ENCODE assay signal across 1 cellular context in the genomic region with DNA sequence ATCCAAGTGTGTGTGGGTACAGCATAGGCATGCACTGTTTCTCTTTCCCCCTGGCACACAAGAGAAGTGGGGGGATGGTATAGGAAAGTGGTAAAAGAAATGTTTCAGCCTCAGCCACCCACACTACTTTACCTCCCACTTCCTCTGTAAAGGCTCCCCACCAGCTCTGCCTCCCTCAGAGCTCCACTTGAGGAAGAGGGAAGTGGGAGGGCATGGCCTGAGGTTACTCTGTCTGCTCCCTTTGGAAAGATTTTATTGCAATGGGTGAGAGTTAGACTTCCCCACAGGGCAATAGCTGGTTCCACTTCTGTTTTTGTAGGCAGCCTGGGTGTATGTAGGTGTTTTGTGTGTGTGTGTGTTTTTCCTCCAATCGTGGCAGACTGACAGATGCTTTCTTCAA.
TF ChIP-seq lines count a peak whose summit lies in the region.

No MANE protein-coding gene starts in this region.

TF ChIP-seq in GM12878, 131 proteins besides CTCF, POLR2A, EP300 and RAD21 (continued from another document and continues in another):
- TF ChIP-seq, protein P1, sequence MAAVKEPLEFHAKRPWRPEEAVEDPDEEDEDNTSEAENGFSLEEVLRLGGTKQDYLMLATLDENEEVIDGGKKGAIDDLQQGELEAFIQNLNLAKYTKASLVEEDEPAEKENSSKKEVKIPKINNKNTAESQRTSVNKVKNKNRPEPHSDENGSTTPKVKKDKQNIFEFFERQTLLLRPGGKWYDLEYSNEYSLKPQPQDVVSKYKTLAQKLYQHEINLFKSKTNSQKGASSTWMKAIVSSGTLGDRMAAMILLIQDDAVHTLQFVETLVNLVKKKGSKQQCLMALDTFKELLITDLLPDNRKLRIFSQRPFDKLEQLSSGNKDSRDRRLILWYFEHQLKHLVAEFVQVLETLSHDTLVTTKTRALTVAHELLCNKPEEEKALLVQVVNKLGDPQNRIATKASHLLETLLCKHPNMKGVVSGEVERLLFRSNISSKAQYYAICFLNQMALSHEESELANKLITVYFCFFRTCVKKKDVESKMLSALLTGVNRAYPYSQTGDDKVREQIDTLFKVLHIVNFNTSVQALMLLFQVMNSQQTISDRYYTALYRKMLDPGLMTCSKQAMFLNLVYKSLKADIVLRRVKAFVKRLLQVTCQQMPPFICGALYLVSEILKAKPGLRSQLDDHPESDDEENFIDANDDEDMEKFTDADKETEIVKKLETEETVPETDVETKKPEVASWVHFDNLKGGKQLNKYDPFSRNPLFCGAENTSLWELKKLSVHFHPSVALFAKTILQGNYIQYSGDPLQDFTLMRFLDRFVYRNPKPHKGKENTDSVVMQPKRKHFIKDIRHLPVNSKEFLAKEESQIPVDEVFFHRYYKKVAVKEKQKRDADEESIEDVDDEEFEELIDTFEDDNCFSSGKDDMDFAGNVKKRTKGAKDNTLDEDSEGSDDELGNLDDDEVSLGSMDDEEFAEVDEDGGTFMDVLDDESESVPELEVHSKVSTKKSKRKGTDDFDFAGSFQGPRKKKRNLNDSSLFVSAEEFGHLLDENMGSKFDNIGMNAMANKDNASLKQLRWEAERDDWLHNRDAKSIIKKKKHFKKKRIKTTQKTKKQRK (IDR thresholded peaks at IDR 0.05; ENCODE audit: low read depth, low read length) = no peak
- TF ChIP-seq DPF2 (IDR thresholded peaks at IDR 0.05) (0 out of 2 replicates have a peak, but pooled peaks have one; percentile 64), ATF7 (IDR thresholded peaks at IDR 0.05; ENCODE audit: low read depth) (0 out of 2 replicates have a peak, but pooled peaks have one; percentile 29), PML (IDR thresholded peaks at IDR 0.05; ENCODE audit: low read length) (0 out of 2 replicates have a peak, but pooled peaks have one; percentile 35), CHD1 (IDR thresholded peaks at IDR 0.05; ENCODE audit: low read depth, low read length) (no peak), IKZF2 (IDR thresholded peaks at IDR 0.05) (peak; percentile 81 to 85; a peak in 3 of 4 replicates), SREBF1 (IDR thresholded peaks at IDR 0.05; ENCODE audit: low read length) (no peak), CBX5 (IDR thresholded peaks at IDR 0.05; ENCODE audit: low read depth) (0 out of 2 replicates have a peak, but pooled peaks have one; percentile 37), IKZF1 (conservative IDR thresholded peaks at IDR 0.05) (peak; percentile 91), PAX5 (IDR thresholded peaks at IDR 0.05; ENCODE audit: borderline replicate concordance, low read depth, low read length) (no peak), SPI1 (IDR thresholded peaks at IDR 0.05; ENCODE audit: borderline replicate concordance, insufficient read depth, low read depth, low read length) (peak; percentile 90), TBL1XR1 (IDR thresholded peaks at IDR 0.05; ENCODE audit: low read depth, low read length) (no peak), NBN (IDR thresholded peaks at IDR 0.05) (0 out of 2 replicates have a peak, but pooled peaks have one; percentile 42), ZNF24 (IDR thresholded peaks at IDR 0.05) (no peak), NR2C2 (IDR thresholded peaks at IDR 0.05; ENCODE audit: borderline replicate concordance, control insufficient read depth, insufficient read length, low read depth) (no peak), ZBED1 (IDR thresholded peaks at IDR 0.05; ENCODE audit: borderline replicate concordance) (no peak), MEF2B (IDR thresholded peaks at IDR 0.05; ENCODE audit: partially characterized antibody, poor library complexity, severe bottlenecking) (no peak), FOXM1 (IDR thresholded peaks at IDR 0.05; ENCODE audit: low read depth, low read length) (no peak), RUNX3 (IDR thresholded peaks at IDR 0.05; ENCODE audit: low read length) (peak; percentile 62), IRF4 (IDR thresholded peaks at IDR 0.05; ENCODE audit: low read depth, low read length) (no peak), EGR1 (IDR thresholded peaks at IDR 0.05; ENCODE audit: borderline replicate concordance in 1 of 2, low read depth in 2 of 2, low read length in 2 of 2) (0 out of 3 replicates have a peak, but pooled peaks of 1 of the 2 experiments have one; percentile 20), MTA2 (IDR thresholded peaks at IDR 0.05; ENCODE audit: low read depth) (0 out of 2 replicates have a peak, but pooled peaks have one; percentile 13), ZNF274 (IDR thresholded peaks at IDR 0.05; ENCODE audit: insufficient read depth, insufficient read length) (no peak), CBX3 (IDR thresholded peaks at IDR 0.05; ENCODE audit: borderline replicate concordance, low read depth) (no peak), POLR2AphosphoS2 (IDR thresholded peaks at IDR 0.05; ENCODE audit: low read depth, low read length) (no peak), NFIC (IDR thresholded peaks at IDR 0.05; ENCODE audit: low read depth, low read length) (no peak), HDAC2 (IDR thresholded peaks at IDR 0.05) (no peak)
- TF ChIP-seq, protein P2, sequence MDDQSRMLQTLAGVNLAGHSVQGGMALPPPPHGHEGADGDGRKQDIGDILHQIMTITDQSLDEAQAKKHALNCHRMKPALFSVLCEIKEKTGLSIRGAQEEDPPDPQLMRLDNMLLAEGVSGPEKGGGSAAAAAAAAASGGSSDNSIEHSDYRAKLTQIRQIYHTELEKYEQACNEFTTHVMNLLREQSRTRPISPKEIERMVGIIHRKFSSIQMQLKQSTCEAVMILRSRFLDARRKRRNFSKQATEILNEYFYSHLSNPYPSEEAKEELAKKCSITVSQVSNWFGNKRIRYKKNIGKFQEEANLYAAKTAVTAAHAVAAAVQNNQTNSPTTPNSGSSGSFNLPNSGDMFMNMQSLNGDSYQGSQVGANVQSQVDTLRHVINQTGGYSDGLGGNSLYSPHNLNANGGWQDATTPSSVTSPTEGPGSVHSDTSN (IDR thresholded peaks at IDR 0.05; ENCODE audit: insufficient replicate concordance, low read depth, low read length) = no peak
- TF ChIP-seq, protein P3, sequence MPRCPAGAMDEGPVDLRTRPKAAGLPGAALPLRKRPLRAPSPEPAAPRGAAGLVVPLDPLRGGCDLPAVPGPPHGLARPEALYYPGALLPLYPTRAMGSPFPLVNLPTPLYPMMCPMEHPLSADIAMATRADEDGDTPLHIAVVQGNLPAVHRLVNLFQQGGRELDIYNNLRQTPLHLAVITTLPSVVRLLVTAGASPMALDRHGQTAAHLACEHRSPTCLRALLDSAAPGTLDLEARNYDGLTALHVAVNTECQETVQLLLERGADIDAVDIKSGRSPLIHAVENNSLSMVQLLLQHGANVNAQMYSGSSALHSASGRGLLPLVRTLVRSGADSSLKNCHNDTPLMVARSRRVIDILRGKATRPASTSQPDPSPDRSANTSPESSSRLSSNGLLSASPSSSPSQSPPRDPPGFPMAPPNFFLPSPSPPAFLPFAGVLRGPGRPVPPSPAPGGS (IDR thresholded peaks at IDR 0.05; ENCODE audit: borderline replicate concordance, insufficient read depth, low read depth, low read length, poor library complexity, severe bottlenecking) = no peak
- TF ChIP-seq, protein P4, sequence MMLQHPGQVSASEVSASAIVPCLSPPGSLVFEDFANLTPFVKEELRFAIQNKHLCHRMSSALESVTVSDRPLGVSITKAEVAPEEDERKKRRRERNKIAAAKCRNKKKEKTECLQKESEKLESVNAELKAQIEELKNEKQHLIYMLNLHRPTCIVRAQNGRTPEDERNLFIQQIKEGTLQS (IDR thresholded peaks at IDR 0.05; ENCODE audit: borderline replicate concordance, extremely low read depth, low read depth, low read length) = no peak
- TF ChIP-seq, protein P5, sequence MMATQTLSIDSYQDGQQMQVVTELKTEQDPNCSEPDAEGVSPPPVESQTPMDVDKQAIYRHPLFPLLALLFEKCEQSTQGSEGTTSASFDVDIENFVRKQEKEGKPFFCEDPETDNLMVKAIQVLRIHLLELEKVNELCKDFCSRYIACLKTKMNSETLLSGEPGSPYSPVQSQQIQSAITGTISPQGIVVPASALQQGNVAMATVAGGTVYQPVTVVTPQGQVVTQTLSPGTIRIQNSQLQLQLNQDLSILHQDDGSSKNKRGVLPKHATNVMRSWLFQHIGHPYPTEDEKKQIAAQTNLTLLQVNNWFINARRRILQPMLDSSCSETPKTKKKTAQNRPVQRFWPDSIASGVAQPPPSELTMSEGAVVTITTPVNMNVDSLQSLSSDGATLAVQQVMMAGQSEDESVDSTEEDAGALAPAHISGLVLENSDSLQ (IDR thresholded peaks at IDR 0.05) = peak; percentile 41; the same call in 1 of the 2 replicates
- TF ChIP-seq, protein P6, sequence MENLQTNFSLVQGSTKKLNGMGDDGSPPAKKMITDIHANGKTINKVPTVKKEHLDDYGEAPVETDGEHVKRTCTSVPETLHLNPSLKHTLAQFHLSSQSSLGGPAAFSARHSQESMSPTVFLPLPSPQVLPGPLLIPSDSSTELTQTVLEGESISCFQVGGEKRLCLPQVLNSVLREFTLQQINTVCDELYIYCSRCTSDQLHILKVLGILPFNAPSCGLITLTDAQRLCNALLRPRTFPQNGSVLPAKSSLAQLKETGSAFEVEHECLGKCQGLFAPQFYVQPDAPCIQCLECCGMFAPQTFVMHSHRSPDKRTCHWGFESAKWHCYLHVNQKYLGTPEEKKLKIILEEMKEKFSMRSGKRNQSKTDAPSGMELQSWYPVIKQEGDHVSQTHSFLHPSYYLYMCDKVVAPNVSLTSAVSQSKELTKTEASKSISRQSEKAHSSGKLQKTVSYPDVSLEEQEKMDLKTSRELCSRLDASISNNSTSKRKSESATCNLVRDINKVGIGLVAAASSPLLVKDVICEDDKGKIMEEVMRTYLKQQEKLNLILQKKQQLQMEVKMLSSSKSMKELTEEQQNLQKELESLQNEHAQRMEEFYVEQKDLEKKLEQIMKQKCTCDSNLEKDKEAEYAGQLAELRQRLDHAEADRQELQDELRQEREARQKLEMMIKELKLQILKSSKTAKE (IDR thresholded peaks at IDR 0.05; ENCODE audit: low read depth, poor library complexity, severe bottlenecking) = no peak
- TF ChIP-seq, protein P7, sequence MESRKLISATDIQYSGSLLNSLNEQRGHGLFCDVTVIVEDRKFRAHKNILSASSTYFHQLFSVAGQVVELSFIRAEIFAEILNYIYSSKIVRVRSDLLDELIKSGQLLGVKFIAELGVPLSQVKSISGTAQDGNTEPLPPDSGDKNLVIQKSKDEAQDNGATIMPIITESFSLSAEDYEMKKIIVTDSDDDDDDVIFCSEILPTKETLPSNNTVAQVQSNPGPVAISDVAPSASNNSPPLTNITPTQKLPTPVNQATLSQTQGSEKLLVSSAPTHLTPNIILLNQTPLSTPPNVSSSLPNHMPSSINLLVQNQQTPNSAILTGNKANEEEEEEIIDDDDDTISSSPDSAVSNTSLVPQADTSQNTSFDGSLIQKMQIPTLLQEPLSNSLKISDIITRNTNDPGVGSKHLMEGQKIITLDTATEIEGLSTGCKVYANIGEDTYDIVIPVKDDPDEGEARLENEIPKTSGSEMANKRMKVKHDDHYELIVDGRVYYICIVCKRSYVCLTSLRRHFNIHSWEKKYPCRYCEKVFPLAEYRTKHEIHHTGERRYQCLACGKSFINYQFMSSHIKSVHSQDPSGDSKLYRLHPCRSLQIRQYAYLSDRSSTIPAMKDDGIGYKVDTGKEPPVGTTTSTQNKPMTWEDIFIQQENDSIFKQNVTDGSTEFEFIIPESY (IDR thresholded peaks at IDR 0.05) = no peak
- TF ChIP-seq, protein P8, sequence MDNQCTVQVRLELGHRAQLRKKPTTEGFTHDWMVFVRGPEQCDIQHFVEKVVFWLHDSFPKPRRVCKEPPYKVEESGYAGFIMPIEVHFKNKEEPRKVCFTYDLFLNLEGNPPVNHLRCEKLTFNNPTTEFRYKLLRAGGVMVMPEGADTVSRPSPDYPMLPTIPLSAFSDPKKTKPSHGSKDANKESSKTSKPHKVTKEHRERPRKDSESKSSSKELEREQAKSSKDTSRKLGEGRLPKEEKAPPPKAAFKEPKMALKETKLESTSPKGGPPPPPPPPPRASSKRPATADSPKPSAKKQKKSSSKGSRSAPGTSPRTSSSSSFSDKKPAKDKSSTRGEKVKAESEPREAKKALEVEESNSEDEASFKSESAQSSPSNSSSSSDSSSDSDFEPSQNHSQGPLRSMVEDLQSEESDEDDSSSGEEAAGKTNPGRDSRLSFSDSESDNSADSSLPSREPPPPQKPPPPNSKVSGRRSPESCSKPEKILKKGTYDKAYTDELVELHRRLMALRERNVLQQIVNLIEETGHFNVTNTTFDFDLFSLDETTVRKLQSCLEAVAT (IDR thresholded peaks at IDR 0.05) = no peak
- TF ChIP-seq, protein P9, sequence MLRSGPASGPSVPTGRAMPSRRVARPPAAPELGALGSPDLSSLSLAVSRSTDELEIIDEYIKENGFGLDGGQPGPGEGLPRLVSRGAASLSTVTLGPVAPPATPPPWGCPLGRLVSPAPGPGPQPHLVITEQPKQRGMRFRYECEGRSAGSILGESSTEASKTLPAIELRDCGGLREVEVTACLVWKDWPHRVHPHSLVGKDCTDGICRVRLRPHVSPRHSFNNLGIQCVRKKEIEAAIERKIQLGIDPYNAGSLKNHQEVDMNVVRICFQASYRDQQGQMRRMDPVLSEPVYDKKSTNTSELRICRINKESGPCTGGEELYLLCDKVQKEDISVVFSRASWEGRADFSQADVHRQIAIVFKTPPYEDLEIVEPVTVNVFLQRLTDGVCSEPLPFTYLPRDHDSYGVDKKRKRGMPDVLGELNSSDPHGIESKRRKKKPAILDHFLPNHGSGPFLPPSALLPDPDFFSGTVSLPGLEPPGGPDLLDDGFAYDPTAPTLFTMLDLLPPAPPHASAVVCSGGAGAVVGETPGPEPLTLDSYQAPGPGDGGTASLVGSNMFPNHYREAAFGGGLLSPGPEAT (IDR thresholded peaks at IDR 0.05; ENCODE audit: low read depth) = peak; percentile 68; the same call in 1 of the 2 replicates
- TF ChIP-seq, protein P10, sequence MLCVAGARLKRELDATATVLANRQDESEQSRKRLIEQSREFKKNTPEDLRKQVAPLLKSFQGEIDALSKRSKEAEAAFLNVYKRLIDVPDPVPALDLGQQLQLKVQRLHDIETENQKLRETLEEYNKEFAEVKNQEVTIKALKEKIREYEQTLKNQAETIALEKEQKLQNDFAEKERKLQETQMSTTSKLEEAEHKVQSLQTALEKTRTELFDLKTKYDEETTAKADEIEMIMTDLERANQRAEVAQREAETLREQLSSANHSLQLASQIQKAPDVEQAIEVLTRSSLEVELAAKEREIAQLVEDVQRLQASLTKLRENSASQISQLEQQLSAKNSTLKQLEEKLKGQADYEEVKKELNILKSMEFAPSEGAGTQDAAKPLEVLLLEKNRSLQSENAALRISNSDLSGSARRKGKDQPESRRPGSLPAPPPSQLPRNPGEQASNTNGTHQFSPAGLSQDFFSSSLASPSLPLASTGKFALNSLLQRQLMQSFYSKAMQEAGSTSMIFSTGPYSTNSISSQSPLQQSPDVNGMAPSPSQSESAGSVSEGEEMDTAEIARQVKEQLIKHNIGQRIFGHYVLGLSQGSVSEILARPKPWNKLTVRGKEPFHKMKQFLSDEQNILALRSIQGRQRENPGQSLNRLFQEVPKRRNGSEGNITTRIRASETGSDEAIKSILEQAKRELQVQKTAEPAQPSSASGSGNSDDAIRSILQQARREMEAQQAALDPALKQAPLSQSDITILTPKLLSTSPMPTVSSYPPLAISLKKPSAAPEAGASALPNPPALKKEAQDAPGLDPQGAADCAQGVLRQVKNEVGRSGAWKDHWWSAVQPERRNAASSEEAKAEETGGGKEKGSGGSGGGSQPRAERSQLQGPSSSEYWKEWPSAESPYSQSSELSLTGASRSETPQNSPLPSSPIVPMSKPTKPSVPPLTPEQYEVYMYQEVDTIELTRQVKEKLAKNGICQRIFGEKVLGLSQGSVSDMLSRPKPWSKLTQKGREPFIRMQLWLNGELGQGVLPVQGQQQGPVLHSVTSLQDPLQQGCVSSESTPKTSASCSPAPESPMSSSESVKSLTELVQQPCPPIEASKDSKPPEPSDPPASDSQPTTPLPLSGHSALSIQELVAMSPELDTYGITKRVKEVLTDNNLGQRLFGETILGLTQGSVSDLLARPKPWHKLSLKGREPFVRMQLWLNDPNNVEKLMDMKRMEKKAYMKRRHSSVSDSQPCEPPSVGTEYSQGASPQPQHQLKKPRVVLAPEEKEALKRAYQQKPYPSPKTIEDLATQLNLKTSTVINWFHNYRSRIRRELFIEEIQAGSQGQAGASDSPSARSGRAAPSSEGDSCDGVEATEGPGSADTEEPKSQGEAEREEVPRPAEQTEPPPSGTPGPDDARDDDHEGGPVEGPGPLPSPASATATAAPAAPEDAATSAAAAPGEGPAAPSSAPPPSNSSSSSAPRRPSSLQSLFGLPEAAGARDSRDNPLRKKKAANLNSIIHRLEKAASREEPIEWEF (IDR thresholded peaks at IDR 0.05; ENCODE audit: insufficient replicate concordance, low read depth, low read length) = no peak
